ENCODE assay signal across 8 cellular contexts in genomic region chr5:134523543-134524136, GRCh38. TPM values are rescaled to one million over a fixed set of nuclear protein-coding genes. Genes with fewer than 3 reads are reported as not detected.
DNase-seq lines count a peak whose midpoint lies in the region; ATAC-seq and TF ChIP-seq lines count a peak whose summit lies in the region.

No MANE protein-coding gene starts in this region.

- H3K4me1 ChIP-seq in right cardiac atrium (ENCODE audit: control insufficient read depth, insufficient read depth, low read length) (peaks cover 8% of the 10 kb centered on the region), spleen (peaks cover 10 to 43% (median 21%) of the 10 kb centered on the region in 6 donors)

- 31% methylated on average over 8 of the region's 8 CpGs for WGBS in right cardiac atrium
- WGBS in spleen, 5 donors: 42 to 57% (median 50%) methylated on average over 8 of the region's 8 CpGs

- H3K27me3 Mint-ChIP-seq in activated B cell treated with CpG ODN at 0.5 μM for 24 hours: no peaks in the 10 kb centered on the region

- H3K4me1 Mint-ChIP-seq in activated B cell treated with CpG ODN at 0.5 μM for 24 hours: peaks cover 28% of the 10 kb centered on the region

- peak overlapping the region; percentile 98 for H3K4me3 Mint-ChIP-seq in activated B cell treated with CpG ODN at 0.5 μM for 24 hours

- H3K27ac ChIP-seq in HL-60 (replicated peaks) (peak overlapping the region; percentile 97), right cardiac atrium (ENCODE audit: low read length) (peak overlapping the region; percentile 100), spleen (peak overlapping the region; percentile 96 to 100 (median 98))

- TF ChIP-seq CTCF in HL-60 (IDR thresholded peaks at IDR 0.05; ENCODE audit: insufficient read depth, low read length): no peak
- TF ChIP-seq CTCF in activated B cell treated with CpG ODN at 0.5 μM for 24 hours (IDR thresholded peaks at IDR 0.05): no peak
- no peak for TF ChIP-seq CTCF in spleen (IDR thresholded peaks at IDR 0.05 in 8 of 11, conservative IDR thresholded peaks at IDR 0.05 in 3 of 11)

- DNase-seq in HL-60 (ENCODE audit: low read depth in 1 of 2, low spot score in 1 of 2) (no peak), activated B cell treated with CpG ODN at 0.5 μM for 24 hours (no peak), right cardiac atrium (peak in 1 of 3 donors; percentile 4), spleen (no peak)

- intact Hi-C loops in activated B cell treated with CpG ODN at 0.5 μM for 24 hours (cut with micrococcal nuclease) (loop anchor here (2.0 kb wide), 4 partner anchors 21 to 381 kb away; partner anchors contain the start of gene PCBD2), right cardiac atrium (cut with DNase I) (loop anchor here (2.0 to 10.0 kb wide), 5 partner anchors 56 to 111 kb away; partner anchors contain the start of gene CDKN2AIPNL (in 1 of the 4)), spleen (cut with DNase I; ENCODE audit: low total_unique reads) (loop anchor here (5.0 to 10.0 kb wide), 2 partner anchors 51 to 56 kb away; no protein-coding TSS in a partner anchor)

- H3K36me3 ChIP-seq in spleen: no peaks in the 10 kb centered on the region

- H3K27me3 ChIP-seq in HL-60 (ENCODE audit: insufficient read depth, poor library complexity, severe bottlenecking) (no peaks in the 10 kb centered on the region), right cardiac atrium (ENCODE audit: control insufficient read depth, insufficient read depth) (no peaks in the 10 kb centered on the region), spleen (replicated peaks in 1 of 7) (no peaks in the 10 kb centered on the region)

- POLR2A ChIA-PET in activated B cell treated with CpG ODN at 0.5 μM for 24 hours (lab: Charles Lee): interaction anchor here (0.6 to 16.8 kb wide), 14 partner anchors 21 to 298 kb away, joined by 3 to 763 read pairs (median 6); partner anchors contain the start of genes CDKN2AIPNL, PPP2CA and UBE2B

- peaks cover 14% of the 10 kb centered on the region for H3K36me3 Mint-ChIP-seq in activated B cell treated with CpG ODN at 0.5 μM for 24 hours (ENCODE audit: low read depth)

- TF ChIP-seq POLR2A in spleen (IDR thresholded peaks at IDR 0.05): no peak

- H3K9me3 ChIP-seq in right cardiac atrium (ENCODE audit: control insufficient read depth, low read length) (no peaks in the 10 kb centered on the region), spleen (no peaks in the 10 kb centered on the region)

- CTCF ChIA-PET in activated B cell treated with CpG ODN at 0.5 μM for 24 hours (lab: Charles Lee): interaction anchor here (0.8 to 2.6 kb wide), 6 partner anchors 32 to 113 kb away, joined by 3 to 9 read pairs (median 4); no protein-coding TSS in a partner anchor

- H3K4me3 ChIP-seq in HL-60 (replicated peaks; ENCODE audit: insufficient read depth, low read length) (peak overlapping the region; percentile 69), right cardiac atrium (ENCODE audit: low read length) (peak overlapping the region; percentile 95), spleen (peak overlapping the region in 7 of 8 donors; percentile 75 to 100 (median 99))

- ATAC-seq in activated B cell treated with CpG ODN at 0.5 μM for 24 hours (ENCODE audit: low read depth) (no peak), right cardiac atrium (no peak), HG03520 (IDR thresholded peaks at IDR 0.05; ENCODE audit: unreplicated experiment) (no peak), HG03342 (IDR thresholded peaks at IDR 0.05; ENCODE audit: unreplicated experiment) (no peak), HG03139 (IDR thresholded peaks at IDR 0.05; ENCODE audit: unreplicated experiment) (no peak), GM18519 (IDR thresholded peaks at IDR 0.05; ENCODE audit: low FRiP score, unreplicated experiment) (no peak)

- peak overlapping the region; percentile 97 for H3K27ac Mint-ChIP-seq in activated B cell treated with CpG ODN at 0.5 μM for 24 hours

- no peaks in the 10 kb centered on the region for H3K9me3 Mint-ChIP-seq in activated B cell treated with CpG ODN at 0.5 μM for 24 hours

RNA-seq across cellular contexts. Expression of gene JADE2, which starts 1.8 kb away (rescaled TPM):
- total RNA-seq in activated B cell treated with CpG ODN at 0.5 μM for 24 hours (218 and 225 TPM in 2 replicates), right cardiac atrium (10 to 100 TPM; 45.5 to 51.6 (median 48.3) TPM), spleen (100 to 1,000 TPM in 3 of 7 donors, 10 to 100 TPM in 4; 85.9 to 131 (median 95.9) TPM)
- polyA plus RNA-seq in right cardiac atrium (18.6 TPM), spleen (10 to 100 TPM; 12.3 to 30.8 (median 14.8) TPM)
